16 cellular contexts compared by ENCODE assay signal in the genomic region with DNA sequence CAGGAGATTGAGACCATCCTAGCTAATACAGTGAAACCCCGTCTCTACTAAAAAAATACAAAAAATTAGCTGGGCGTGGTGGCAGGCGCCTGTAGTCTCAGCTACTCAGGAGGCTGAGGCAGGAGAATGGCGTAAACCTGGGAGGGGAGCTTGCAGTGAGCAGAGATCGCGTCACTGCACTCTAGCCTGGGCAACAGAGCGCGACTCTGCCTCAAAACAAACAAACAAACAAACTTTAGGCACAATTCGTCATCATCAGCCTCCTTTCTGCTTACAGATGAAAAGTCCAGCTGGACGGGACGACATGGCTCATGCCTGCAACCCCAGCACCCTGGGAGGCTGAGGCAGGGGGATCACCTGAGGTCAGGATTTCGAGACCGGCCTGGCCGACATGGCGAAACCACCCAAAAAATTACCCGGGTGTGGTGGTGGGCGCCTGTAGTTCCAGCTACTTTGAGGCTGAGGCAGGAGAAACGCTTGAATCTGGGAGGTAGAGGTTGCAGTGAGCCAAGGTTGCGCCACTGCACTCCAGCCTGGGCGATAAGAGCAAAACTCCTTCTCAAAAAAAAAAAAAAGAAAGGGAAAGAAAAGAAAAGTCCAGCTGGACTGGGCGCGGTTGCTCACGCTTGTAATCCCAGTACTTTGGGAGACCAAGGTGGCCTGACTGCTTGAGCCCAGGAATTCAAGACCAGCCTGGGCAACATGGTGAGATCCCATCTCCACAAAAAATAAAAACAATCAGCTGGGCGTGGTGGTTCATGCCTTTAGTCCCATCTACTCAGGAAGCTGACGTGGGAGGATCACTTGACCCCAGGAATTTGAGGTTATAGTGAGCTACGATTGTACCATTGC. TPM values are rescaled to one million over a fixed set of nuclear protein-coding genes. Genes with fewer than 3 reads are reported as not detected.
DNase-seq lines count a peak whose midpoint lies in the region; ATAC-seq and TF ChIP-seq lines count a peak whose summit lies in the region.
"Had no signal": no experiment of that assay in that cellular context is flagged by ENCODE, and none has a peak within 500 bp of the region (broad histone marks: within the 10 kb centered on the region; RNA-seq: fewer than 3 reads in every experiment).

No MANE protein-coding gene starts in this region.

- H3K9me3 Mint-ChIP-seq in T-helper 1 cell treated with Interleukin-12 subunit alpha and Interleukin-12 subunit beta and Interleukin-4 antibody, amounts not matched to agents 30 μg/mL and 1 μg/mL, for 36 hours = no peaks in the 10 kb centered on the region
- H3K9me3 Mint-ChIP-seq in naive thymus-derived CD8-positive, alpha-beta T cell = no peaks in the 10 kb centered on the region
- H3K9me3 Mint-ChIP-seq: CD4-positive, alpha-beta memory T cell had no signal

- TF ChIP-seq EP300 in transverse colon (IDR thresholded peaks at IDR 0.05; ENCODE audit: low read depth) = no peak

- TF ChIP-seq POLR2A in transverse colon (IDR thresholded peaks at IDR 0.05) (no peak), esophagus squamous epithelium (IDR thresholded peaks at IDR 0.05) (no peak)

- no peaks in the 10 kb centered on the region for H3F3A ChIP-seq in PC-3 (ENCODE audit: low read length, unreplicated experiment)

- WGBS in transverse colon (ENCODE audit: low coverage in 1 of 2), 2 donors = 50 to 80% methylated on average over 5 to 26 of the region's 26 CpGs
- 83 to 84% methylated on average over 19 to 25 of the region's 26 CpGs for WGBS in esophagus squamous epithelium, 2 donors

- POLR2A ChIA-PET in PC-3 (lab: Charles Lee; ENCODE audit: unreplicated experiment) = interaction anchor here (0.6 kb wide), 1 partner anchor 37 kb away, joined by 7 read pairs; no protein-coding TSS in a partner anchor
- POLR2A ChIA-PET in naive thymus-derived CD8-positive, alpha-beta T cell (lab: Charles Lee) = no interaction called here

- peaks cover 27% of the 10 kb centered on the region for H3K27me3 Mint-ChIP-seq in T-helper 1 cell treated with Interleukin-12 subunit alpha and Interleukin-12 subunit beta and Interleukin-4 antibody, amounts not matched to agents 30 μg/mL and 1 μg/mL, for 36 hours (ENCODE audit: low read depth)
- peaks cover 9 to 26% (median 11%) of the 10 kb centered on the region in 5 donors for H3K27me3 Mint-ChIP-seq in naive thymus-derived CD8-positive, alpha-beta T cell

- H3K36me3 ChIP-seq in PC-3 (ENCODE audit: low read depth, low read length) (no peaks in the 10 kb centered on the region), iPS-18a (ENCODE audit: control insufficient read depth, low read depth, low read length) (no peaks in the 10 kb centered on the region), transverse colon (no peaks in the 10 kb centered on the region), esophagus squamous epithelium (no peaks in the 10 kb centered on the region)
- H3K36me3 ChIP-seq: thoracic aorta had no signal

- in situ Hi-C loops in transverse colon (cut with MboI; ENCODE audit: low pct_ligation_motif_present in 1 of 4, low pct_unique_long_range_greater_than_20kb in 1 of 4, low sequenced_read_pairs in 3 of 4) = no loop called here

- TF ChIP-seq CTCF in PC-3 (conservative IDR thresholded peaks at IDR 0.05; ENCODE audit: low read depth, low read length) = no peak
- TF ChIP-seq CTCF in transverse colon (IDR thresholded peaks at IDR 0.05) = no peak
- TF ChIP-seq CTCF in esophagus squamous epithelium (IDR thresholded peaks at IDR 0.05) = no peak

- no peak overlapping the region; the same call in 1 of the 2 replicates for H3K4me3 ChIP-seq in PC-3 (ENCODE audit: low read length)
- peak overlapping the region; percentile 76 for H3K4me3 ChIP-seq in iPS-18a (ENCODE audit: low read length)
- no peak overlapping the region for H3K4me3 ChIP-seq in transverse colon
- no peak overlapping the region for H3K4me3 ChIP-seq in esophagus squamous epithelium

- H4K20me1 ChIP-seq in PC-3 (ENCODE audit: low read length) = no peaks in the 10 kb centered on the region

- H3K27ac ChIP-seq in PC-3 (ENCODE audit: low read length) (no peak overlapping the region), iPS-18a (ENCODE audit: low read length) (no peak overlapping the region), transverse colon (peak overlapping the region in 3 of 4 donors; percentile 90 to 93 (median 93)), esophagus squamous epithelium (no peak overlapping the region)
- H3K27ac ChIP-seq: thoracic aorta had no signal

- H3K9ac ChIP-seq in PC-3 (ENCODE audit: low read length) = no peak overlapping the region
- no peak overlapping the region for H3K9ac ChIP-seq in iPS-18a (ENCODE audit: low read length)

- H3K79me2 ChIP-seq in PC-3 (ENCODE audit: low read length) = peaks cover 9% of the 10 kb centered on the region; the same call in 1 of the 2 replicates

- BruUV-seq in PC-3 (replicated peaks; lab: Mats Ljungman, UMichigan) = no TSS peak

- no peak for ATAC-seq in PC-3
- ATAC-seq in naive thymus-derived CD8-positive, alpha-beta T cell = no peak
- ATAC-seq: activated CD4-positive, CD25-positive, alpha-beta regulatory T cell treated with anti-CD3 and anti-CD28 coated beads, Interleukin-2, amount 50 U/mL, for 24 hours had no signal

- intact Hi-C loops in PC-3 (cut with micrococcal nuclease) = no loop called here
- intact Hi-C loops in transverse colon (cut with DNase I; ENCODE audit: low total_unique reads) = no loop called here
- intact Hi-C loops in esophagus squamous epithelium (cut with DNase I) = no loop called here

- H2AFZ ChIP-seq in PC-3 (ENCODE audit: low read length) = no peak overlapping the region

- H3K4me2 ChIP-seq in PC-3 (ENCODE audit: low read length) = peak overlapping the region; percentile 85

- DNase-seq in T-helper 1 cell (no peak), PC-3 (no peak), transverse colon (no peak), esophagus squamous epithelium (lab: John Stamatoyannopoulos, UW) (no peak), H4 (ENCODE audit: low spot score) (no peak)
- no peak for DNase-seq in naive thymus-derived CD8-positive, alpha-beta T cell
- DNase-seq: activated CD8-positive, alpha-beta memory T cell treated with anti-CD3 and anti-CD28 coated beads, Interleukin-2, amount 50 U/mL, for 4 hours; CD4-positive, alpha-beta memory T cell; cerebellar nuclear complex; NCI-H1436; stimulated activated CD8-positive, alpha-beta memory T cell treated with anti-CD3 and anti-CD28 coated beads, Interleukin-4, amount 100 ng/mL, for 48 hours had no signal

- no peaks in the 10 kb centered on the region for H3K36me3 Mint-ChIP-seq in T-helper 1 cell treated with Interleukin-12 subunit alpha and Interleukin-12 subunit beta and Interleukin-4 antibody, amounts not matched to agents 30 μg/mL and 1 μg/mL, for 36 hours (ENCODE audit: low read depth)
- H3K36me3 Mint-ChIP-seq in naive thymus-derived CD8-positive, alpha-beta T cell = no peaks in the 10 kb centered on the region
- H3K36me3 Mint-ChIP-seq: activated naive CD8-positive, alpha-beta T cell; CD4-positive, alpha-beta memory T cell had no signal

- CTCF ChIA-PET in PC-3 (lab: Charles Lee) = no interaction called here

- no peaks in the 10 kb centered on the region for H3K9me2 ChIP-seq in PC-3 (replicated peaks; ENCODE audit: low read length)

- H3K27me3 ChIP-seq in PC-3 (ENCODE audit: low read length) (no peaks in the 10 kb centered on the region), iPS-18a (ENCODE audit: control insufficient read depth, insufficient read depth, low read length) (no peaks in the 10 kb centered on the region), transverse colon (no peaks in the 10 kb centered on the region), esophagus squamous epithelium (peaks cover 0 to 7% (median 0%) of the 10 kb centered on the region in 4 donors)

- H3K9me3 ChIP-seq in PC-3 (ENCODE audit: low read length) (no peaks in the 10 kb centered on the region), iPS-18a (ENCODE audit: control insufficient read depth, low read depth, low read length) (no peaks in the 10 kb centered on the region), transverse colon (no peaks in the 10 kb centered on the region), esophagus squamous epithelium (no peaks in the 10 kb centered on the region)
- H3K9me3 ChIP-seq: thoracic aorta had no signal

- H3K4me1 ChIP-seq in PC-3 (ENCODE audit: insufficient read depth, low read length) (peaks cover 9% of the 10 kb centered on the region; the same call in 1 of the 2 replicates), iPS-18a (ENCODE audit: control insufficient read depth, low read depth, low read length) (peaks cover 6% of the 10 kb centered on the region), transverse colon (peaks cover 7 to 35% (median 28%) of the 10 kb centered on the region in 4 donors), esophagus squamous epithelium (peaks cover 10 to 33% (median 14%) of the 10 kb centered on the region in 3 donors)

- no peak overlapping the region for H3K27ac Mint-ChIP-seq in T-helper 1 cell treated with Interleukin-12 subunit alpha and Interleukin-12 subunit beta and Interleukin-4 antibody, amounts not matched to agents 30 μg/mL and 1 μg/mL, for 36 hours
- H3K27ac Mint-ChIP-seq in naive thymus-derived CD8-positive, alpha-beta T cell = no peak overlapping the region
- H3K27ac Mint-ChIP-seq: activated naive CD8-positive, alpha-beta T cell had no signal

- peaks cover 1% of the 10 kb centered on the region for H3K4me1 Mint-ChIP-seq in T-helper 1 cell treated with Interleukin-12 subunit alpha and Interleukin-12 subunit beta and Interleukin-4 antibody, amounts not matched to agents 30 μg/mL and 1 μg/mL, for 36 hours (ENCODE audit: low read depth)
- peaks cover 0 to 11% (median 6%) of the 10 kb centered on the region in 4 donors for H3K4me1 Mint-ChIP-seq in naive thymus-derived CD8-positive, alpha-beta T cell

- H3K4me3 Mint-ChIP-seq in T-helper 1 cell treated with Interleukin-12 subunit alpha and Interleukin-12 subunit beta and Interleukin-4 antibody, amounts not matched to agents 30 μg/mL and 1 μg/mL, for 36 hours = peak overlapping the region; percentile 30
- peak overlapping the region in 5 of 10 donors; percentile 10 to 67 (median 22) for H3K4me3 Mint-ChIP-seq in naive thymus-derived CD8-positive, alpha-beta T cell

RNA-seq across cellular contexts. Expression of a gene that starts 1.5 kb away (rescaled TPM):
- total RNA-seq in PC-3 (2014; rRNA removed) (12.3 and 13.2 TPM in 2 replicates), transverse colon (100 to 1,000 TPM in 3 of 4 donors, 10 to 100 TPM in 1; 79.6 to 190 (median 131) TPM), esophagus squamous epithelium (1 to 10 TPM; 3.4 to 9.6 (median 4.3) TPM)
- total RNA-seq in naive thymus-derived CD8-positive, alpha-beta T cell = 1 to 10 TPM; 1.0 to 2.3 TPM
- polyA plus RNA-seq in naive thymus-derived CD8-positive, alpha-beta T cell = under 1 TPM in 1 of 3 donors, not detected in 2; 0.16 TPM
- 4.6 and 5.0 TPM in 2 replicates for total RNA-seq in H4 (2014; rRNA removed; shearing (Covaris generic))

RNA-seq across cellular contexts. Expression of a gene that starts 10.3 kb away (rescaled TPM):
- total RNA-seq in PC-3 (2014; rRNA removed) (45.0 and 62.9 TPM in 2 replicates), transverse colon (10 to 100 TPM in 2 of 4 donors, 1 to 10 TPM in 2; 2.9 to 78.0 (median 9.7) TPM), esophagus squamous epithelium (10 to 100 TPM in 1 of 4 donors, 1 to 10 TPM in 3; 3.8 to 29.0 (median 6.8) TPM)
- 1 to 10 TPM; 3.7 to 6.1 TPM for total RNA-seq in naive thymus-derived CD8-positive, alpha-beta T cell
- 1 to 10 TPM in 2 of 3 donors, under 1 TPM in 1; 0.98 to 7.4 (median 1.5) TPM for polyA plus RNA-seq in naive thymus-derived CD8-positive, alpha-beta T cell
- 18.8 and 23.4 TPM in 2 replicates for total RNA-seq in H4 (2014; rRNA removed; shearing (Covaris generic))

RNA-seq across cellular contexts. Expression of a gene that starts 46.6 kb away (rescaled TPM):
- total RNA-seq in PC-3 (2014; rRNA removed) (77.9 and 79.6 TPM in 2 replicates), transverse colon (100 to 1,000 TPM; 202 to 648 (median 354) TPM), esophagus squamous epithelium (100 to 1,000 TPM in 2 of 4 donors, 10 to 100 TPM in 2; 79.7 to 124 (median 101) TPM)
- total RNA-seq in naive thymus-derived CD8-positive, alpha-beta T cell = 100 to 1,000 TPM; 260 to 294 TPM
- 100 to 1,000 TPM in 1 of 3 donors, 10 to 100 TPM in 2; 86.8 to 107 (median 95.4) TPM for polyA plus RNA-seq in naive thymus-derived CD8-positive, alpha-beta T cell
- total RNA-seq in H4 (2014; rRNA removed; shearing (Covaris generic)) = 95.7 and 97.1 TPM in 2 replicates

Comparison
In these comparisons a context has a peak if more than half of its experiments do, and no peak if none do; other contexts are left out.
1. H3K27ac ChIP-seq: peak in transverse colon (3 of 4); none in PC-3 (single experiment), iPS-18a (single experiment) and esophagus squamous epithelium (0 of 4).